1 cellular context compared by ENCODE assay signal in genomic region chr10:46514431-46514861, GRCh38.
TF ChIP-seq lines count a peak whose summit lies in the region.

No MANE protein-coding gene starts in this region.

TF ChIP-seq in A549, 52 proteins besides CTCF, POLR2A, EP300 and RAD21:
- TF ChIP-seq BHLHE40 (IDR thresholded peaks at IDR 0.05; ENCODE audit: low read depth, low read length) (no peak), CHD4 (IDR thresholded peaks at IDR 0.05; ENCODE audit: borderline replicate concordance) (no peak), ZFP36 (IDR thresholded peaks at IDR 0.05; ENCODE audit: borderline replicate concordance, partially characterized antibody) (no peak), JUNB (IDR thresholded peaks at IDR 0.05) (no peak), HES2 (IDR thresholded peaks at IDR 0.05) (no peak), USF2 (IDR thresholded peaks at IDR 0.05) (no peak), ELK1 (IDR thresholded peaks at IDR 0.05; ENCODE audit: low read depth, low read length) (no peak), FOXS1 (CRISPR knock-in tag; IDR thresholded peaks at IDR 0.05) (no peak), GATA3 (IDR thresholded peaks at IDR 0.05; ENCODE audit: borderline replicate concordance) (no peak), RCOR1 (IDR thresholded peaks at IDR 0.05; ENCODE audit: low read depth, low read length) (no peak), ZC3H11A (IDR thresholded peaks at IDR 0.05) (no peak), RNF2 (IDR thresholded peaks at IDR 0.05; ENCODE audit: borderline replicate concordance, low read depth) (no peak), CEBPB (IDR thresholded peaks at IDR 0.05) (no peak), MAZ (IDR thresholded peaks at IDR 0.05; ENCODE audit: borderline replicate concordance, low read depth, low read length) (no peak)
- TF ChIP-seq, protein P1, sequence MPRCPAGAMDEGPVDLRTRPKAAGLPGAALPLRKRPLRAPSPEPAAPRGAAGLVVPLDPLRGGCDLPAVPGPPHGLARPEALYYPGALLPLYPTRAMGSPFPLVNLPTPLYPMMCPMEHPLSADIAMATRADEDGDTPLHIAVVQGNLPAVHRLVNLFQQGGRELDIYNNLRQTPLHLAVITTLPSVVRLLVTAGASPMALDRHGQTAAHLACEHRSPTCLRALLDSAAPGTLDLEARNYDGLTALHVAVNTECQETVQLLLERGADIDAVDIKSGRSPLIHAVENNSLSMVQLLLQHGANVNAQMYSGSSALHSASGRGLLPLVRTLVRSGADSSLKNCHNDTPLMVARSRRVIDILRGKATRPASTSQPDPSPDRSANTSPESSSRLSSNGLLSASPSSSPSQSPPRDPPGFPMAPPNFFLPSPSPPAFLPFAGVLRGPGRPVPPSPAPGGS (IDR thresholded peaks at IDR 0.05): no peak
